Comparison of ENCODE assay signal across 7 cellular contexts in the genomic region with DNA sequence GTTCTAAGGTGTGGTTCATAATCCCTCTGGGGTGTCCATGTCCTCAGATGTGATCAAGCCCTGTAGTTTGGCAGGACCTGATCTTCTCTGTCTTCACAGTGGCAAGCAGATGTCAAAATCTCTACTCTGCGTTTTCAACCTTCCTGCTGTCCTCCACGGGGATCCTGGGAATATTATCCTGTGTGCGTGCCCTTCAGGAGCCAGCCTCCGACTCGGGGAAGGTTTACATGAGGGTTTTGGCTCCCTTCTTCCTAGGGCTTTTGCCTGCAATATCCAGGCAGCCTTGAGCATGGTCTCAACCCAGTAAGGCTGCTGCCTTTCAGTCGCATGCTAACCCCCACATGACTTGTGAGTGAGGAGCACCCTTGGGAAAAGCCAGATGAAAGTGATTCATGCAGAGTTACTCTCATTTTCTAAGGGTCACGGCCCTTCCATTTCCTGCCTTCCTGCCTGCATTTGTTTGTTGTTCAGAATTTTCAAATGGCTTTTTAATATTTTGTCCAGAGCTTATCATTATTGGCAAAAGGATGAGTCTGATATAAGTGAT.
DNase-seq lines count a peak whose midpoint lies in the region; ATAC-seq and TF ChIP-seq lines count a peak whose summit lies in the region.

No MANE protein-coding gene starts in this region.

- H3K27me3 ChIP-seq in colonic mucosa (no peaks in the 10 kb centered on the region), lower lobe of right lung (ENCODE audit: low read depth) (no peaks in the 10 kb centered on the region)

- no peaks in the 10 kb centered on the region for H3K27me3 Mint-ChIP-seq in naive thymus-derived CD8-positive, alpha-beta T cell

- no peak for ATAC-seq in naive thymus-derived CD8-positive, alpha-beta T cell
- ATAC-seq in GM21515 (IDR thresholded peaks at IDR 0.05; ENCODE audit: unreplicated experiment) (no peak), lower lobe of right lung (no peak)

- H3K4me3 ChIP-seq in colonic mucosa (no peak overlapping the region), lower lobe of right lung (no peak overlapping the region)

- peak overlapping the region; percentile 93 to 99 (median 96) for H3K27ac Mint-ChIP-seq in naive thymus-derived CD8-positive, alpha-beta T cell

- intact Hi-C loops in colonic mucosa (cut with DNase I), result no loop called here
- intact Hi-C loops in lower lobe of right lung (cut with DNase I), result no loop called here

- TF ChIP-seq CTCF in GM13976 (IDR thresholded peaks at IDR 0.05; ENCODE audit: borderline replicate concordance, control extremely low read depth, extremely low read depth, insufficient read depth, missing control alignments) (no peak), colonic mucosa (IDR thresholded peaks at IDR 0.05) (no peak), lower lobe of right lung (IDR thresholded peaks at IDR 0.05) (no peak)

- H3K4me3 Mint-ChIP-seq in naive thymus-derived CD8-positive, alpha-beta T cell, result peak overlapping the region; percentile 70 to 91 (median 81)

- peaks cover 0 to 9% (median 0%) of the 10 kb centered on the region in 9 donors for H3K9me3 Mint-ChIP-seq in naive thymus-derived CD8-positive, alpha-beta T cell

- DNase-seq in GM13976 (ENCODE audit: low spot score) (peak; percentile 56), NCI-H446 treated with DMSO at 0.1 percent for 48 hours (lab: John Stamatoyannopoulos, UW) (peak; percentile 60), colonic mucosa (no peak), lower lobe of right lung (no peak)
- no peak for DNase-seq in naive thymus-derived CD8-positive, alpha-beta T cell
- DNase-seq in effector CD8-positive, alpha-beta T cell (lab: John Stamatoyannopoulos, UW), result no peak

- POLR2A ChIA-PET in naive thymus-derived CD8-positive, alpha-beta T cell (lab: Charles Lee), result interaction anchor here (0.7 to 6.5 kb wide), 9 partner anchors 9 to 334 kb away, joined by 3 to 67 read pairs (median 4); no protein-coding TSS in a partner anchor

- H3K4me1 Mint-ChIP-seq in naive thymus-derived CD8-positive, alpha-beta T cell, result peaks cover 53 to 89% (median 85%) of the 10 kb centered on the region in 4 donors

- H3K27ac ChIP-seq in colonic mucosa, result peak overlapping the region; percentile 49
- H3K27ac ChIP-seq in lower lobe of right lung, result no peak overlapping the region

- H3K36me3 ChIP-seq in colonic mucosa (no peaks in the 10 kb centered on the region), lower lobe of right lung (peaks cover 7% of the 10 kb centered on the region)

- H3K9ac ChIP-seq in colonic mucosa (ENCODE audit: low read depth in 2 of 2, low read length in 2 of 2), result no peak overlapping the region

- H3K4me1 ChIP-seq in colonic mucosa, result no peaks in the 10 kb centered on the region
- H3K4me1 ChIP-seq in lower lobe of right lung, result peaks cover 41% of the 10 kb centered on the region

- in situ Hi-C loops in GM13976 (cut with MboI; ENCODE audit: low sequenced_read_pairs, unreplicated experiment), result no loop called here

- H3K9me3 ChIP-seq in colonic mucosa, result no peaks in the 10 kb centered on the region
- H3K9me3 ChIP-seq in lower lobe of right lung, result no peaks in the 10 kb centered on the region

- H3K36me3 Mint-ChIP-seq in naive thymus-derived CD8-positive, alpha-beta T cell, result peaks cover 0 to 12% (median 7%) of the 10 kb centered on the region in 3 donors

Comparison
In these comparisons a context has a peak if more than half of its experiments do, and no peak if none do; other contexts are left out.
1. DNase-seq: peak in GM13976 (single experiment) and NCI-H446 treated with DMSO at 0.1 percent for 48 hours (single experiment); none in colonic mucosa (single experiment), naive thymus-derived CD8-positive, alpha-beta T cell (0 of 10), effector CD8-positive, alpha-beta T cell (single experiment) and lower lobe of right lung (single experiment).